Comparison of ENCODE assay signal across 1 cellular context in the genomic region with DNA sequence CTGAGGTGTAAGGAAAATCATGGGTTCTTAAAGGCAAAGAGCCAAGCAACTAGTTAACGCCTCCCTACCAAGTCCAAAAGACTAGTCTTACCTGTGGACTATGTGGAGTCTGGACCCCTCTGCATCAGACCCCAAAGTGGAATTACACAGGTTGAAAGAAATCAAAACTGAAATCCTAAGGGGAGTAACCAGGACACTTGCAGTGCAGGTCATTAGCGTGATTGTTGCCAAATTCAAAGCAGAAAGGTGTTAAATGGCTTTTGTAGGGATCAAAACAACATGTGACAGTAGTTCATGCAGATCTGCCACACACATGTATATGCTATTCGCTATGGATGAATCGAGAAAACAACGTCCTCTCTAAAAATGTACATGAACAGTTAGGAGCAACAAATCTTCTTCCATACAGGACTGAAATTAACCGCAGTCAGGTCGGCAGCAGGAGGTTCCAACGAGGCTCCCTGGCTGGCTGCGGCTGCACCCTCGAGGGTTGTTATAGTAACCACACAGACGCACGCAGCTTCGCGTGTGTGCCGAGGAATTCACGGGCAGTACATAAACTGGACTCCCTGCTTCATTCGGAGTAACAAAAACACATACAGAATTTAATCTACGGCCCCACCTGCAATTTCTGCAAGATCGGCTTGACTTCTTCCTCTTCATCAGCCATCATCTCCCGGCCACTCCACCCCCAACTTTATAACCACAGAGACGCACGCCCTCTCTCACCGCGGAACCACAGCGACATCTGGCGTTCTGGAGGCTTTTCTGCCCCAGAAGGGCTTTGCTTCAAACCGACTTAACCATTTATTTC.
TF ChIP-seq lines count a peak whose summit lies in the region.

A gene with protein sequence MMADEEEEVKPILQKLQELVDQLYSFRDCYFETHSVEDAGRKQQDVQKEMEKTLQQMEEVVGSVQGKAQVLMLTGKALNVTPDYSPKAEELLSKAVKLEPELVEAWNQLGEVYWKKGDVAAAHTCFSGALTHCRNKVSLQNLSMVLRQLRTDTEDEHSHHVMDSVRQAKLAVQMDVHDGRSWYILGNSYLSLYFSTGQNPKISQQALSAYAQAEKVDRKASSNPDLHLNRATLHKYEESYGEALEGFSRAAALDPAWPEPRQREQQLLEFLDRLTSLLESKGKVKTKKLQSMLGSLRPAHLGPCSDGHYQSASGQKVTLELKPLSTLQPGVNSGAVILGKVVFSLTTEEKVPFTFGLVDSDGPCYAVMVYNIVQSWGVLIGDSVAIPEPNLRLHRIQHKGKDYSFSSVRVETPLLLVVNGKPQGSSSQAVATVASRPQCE (minus strand): TSS at position 687 of the 814 bp plus-strand sequence. CDS start 14 bp downstream, at position 673.

TF ChIP-seq in HepG2, 621 proteins besides CTCF, POLR2A, EP300 and RAD21 (continued from another document and continues in another):
- TF ChIP-seq GZF1 (CRISPR knock-in tag; IDR thresholded peaks at IDR 0.05) (0 out of 2 replicates have a peak, but pooled peaks have one; percentile 37), SALL1 (CRISPR knock-in tag; IDR thresholded peaks at IDR 0.05) (peak; percentile 76), CBFB (CRISPR knock-in tag; IDR thresholded peaks at IDR 0.05) (peak; percentile 81), PAX8 (CRISPR knock-in tag; IDR thresholded peaks at IDR 0.05; ENCODE audit: borderline replicate concordance) (no peak), ZNF510 (CRISPR knock-in tag; IDR thresholded peaks at IDR 0.05; ENCODE audit: low read depth) (0 out of 2 replicates have a peak, but pooled peaks have one; percentile 26), FOXM1 (CRISPR knock-in tag; IDR thresholded peaks at IDR 0.05) (no peak), KAT8 (CRISPR knock-in tag; IDR thresholded peaks at IDR 0.05) (peak; percentile 94), POLR2AphosphoS5 (IDR thresholded peaks at IDR 0.05; ENCODE audit: low read depth, low read length) (peak; percentile 82), TARDBP (CRISPR knock-in tag; IDR thresholded peaks at IDR 0.05) (peak; percentile 75; the same call in 1 of the 2 replicates), SMC3 (IDR thresholded peaks at IDR 0.05; ENCODE audit: low read length) (peak; percentile 33; the same call in 1 of the 2 replicates), ZNF83 (CRISPR knock-in tag; IDR thresholded peaks at IDR 0.05; ENCODE audit: borderline replicate concordance) (no peak), ATF1 (CRISPR knock-in tag; IDR thresholded peaks at IDR 0.05) (no peak), ZNF44 (CRISPR knock-in tag; IDR thresholded peaks at IDR 0.05) (no peak), ZSCAN21 (CRISPR knock-in tag; IDR thresholded peaks at IDR 0.05; ENCODE audit: borderline replicate concordance) (0 out of 2 replicates have a peak, but pooled peaks have one; percentile 36), KDM2A (CRISPR knock-in tag; IDR thresholded peaks at IDR 0.05; ENCODE audit: borderline replicate concordance, low read depth) (peak; percentile 92), ZNF792 (CRISPR knock-in tag; IDR thresholded peaks at IDR 0.05) (peak; percentile 89)
- TF ChIP-seq, protein P1, sequence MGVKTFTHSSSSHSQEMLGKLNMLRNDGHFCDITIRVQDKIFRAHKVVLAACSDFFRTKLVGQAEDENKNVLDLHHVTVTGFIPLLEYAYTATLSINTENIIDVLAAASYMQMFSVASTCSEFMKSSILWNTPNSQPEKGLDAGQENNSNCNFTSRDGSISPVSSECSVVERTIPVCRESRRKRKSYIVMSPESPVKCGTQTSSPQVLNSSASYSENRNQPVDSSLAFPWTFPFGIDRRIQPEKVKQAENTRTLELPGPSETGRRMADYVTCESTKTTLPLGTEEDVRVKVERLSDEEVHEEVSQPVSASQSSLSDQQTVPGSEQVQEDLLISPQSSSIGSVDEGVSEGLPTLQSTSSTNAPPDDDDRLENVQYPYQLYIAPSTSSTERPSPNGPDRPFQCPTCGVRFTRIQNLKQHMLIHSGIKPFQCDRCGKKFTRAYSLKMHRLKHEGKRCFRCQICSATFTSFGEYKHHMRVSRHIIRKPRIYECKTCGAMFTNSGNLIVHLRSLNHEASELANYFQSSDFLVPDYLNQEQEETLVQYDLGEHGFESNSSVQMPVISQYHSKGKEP (CRISPR knock-in tag; IDR thresholded peaks at IDR 0.05) = no peak
- TF ChIP-seq, protein P2, sequence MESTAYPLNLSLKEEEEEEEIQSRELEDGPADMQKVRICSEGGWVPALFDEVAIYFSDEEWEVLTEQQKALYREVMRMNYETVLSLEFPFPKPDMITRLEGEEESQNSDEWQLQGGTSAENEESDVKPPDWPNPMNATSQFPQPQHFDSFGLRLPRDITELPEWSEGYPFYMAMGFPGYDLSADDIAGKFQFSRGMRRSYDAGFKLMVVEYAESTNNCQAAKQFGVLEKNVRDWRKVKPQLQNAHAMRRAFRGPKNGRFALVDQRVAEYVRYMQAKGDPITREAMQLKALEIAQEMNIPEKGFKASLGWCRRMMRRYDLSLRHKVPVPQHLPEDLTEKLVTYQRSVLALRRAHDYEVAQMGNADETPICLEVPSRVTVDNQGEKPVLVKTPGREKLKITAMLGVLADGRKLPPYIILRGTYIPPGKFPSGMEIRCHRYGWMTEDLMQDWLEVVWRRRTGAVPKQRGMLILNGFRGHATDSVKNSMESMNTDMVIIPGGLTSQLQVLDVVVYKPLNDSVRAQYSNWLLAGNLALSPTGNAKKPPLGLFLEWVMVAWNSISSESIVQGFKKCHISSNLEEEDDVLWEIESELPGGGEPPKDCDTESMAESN (CRISPR knock-in tag; conservative IDR thresholded peaks at IDR 0.05) = peak; percentile 55; the same call in 1 of the 2 replicates
- TF ChIP-seq, protein P3, sequence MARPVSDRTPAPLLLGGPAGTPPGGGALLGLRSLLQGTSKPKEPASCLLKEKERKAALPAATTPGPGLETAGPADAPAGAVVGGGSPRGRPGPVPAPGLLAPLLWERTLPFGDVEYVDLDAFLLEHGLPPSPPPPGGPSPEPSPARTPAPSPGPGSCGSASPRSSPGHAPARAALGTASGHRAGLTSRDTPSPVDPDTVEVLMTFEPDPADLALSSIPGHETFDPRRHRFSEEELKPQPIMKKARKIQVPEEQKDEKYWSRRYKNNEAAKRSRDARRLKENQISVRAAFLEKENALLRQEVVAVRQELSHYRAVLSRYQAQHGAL (CRISPR knock-in tag; IDR thresholded peaks at IDR 0.05; ENCODE audit: not compliant biosample characterization) = no peak
- TF ChIP-seq, protein P4, sequence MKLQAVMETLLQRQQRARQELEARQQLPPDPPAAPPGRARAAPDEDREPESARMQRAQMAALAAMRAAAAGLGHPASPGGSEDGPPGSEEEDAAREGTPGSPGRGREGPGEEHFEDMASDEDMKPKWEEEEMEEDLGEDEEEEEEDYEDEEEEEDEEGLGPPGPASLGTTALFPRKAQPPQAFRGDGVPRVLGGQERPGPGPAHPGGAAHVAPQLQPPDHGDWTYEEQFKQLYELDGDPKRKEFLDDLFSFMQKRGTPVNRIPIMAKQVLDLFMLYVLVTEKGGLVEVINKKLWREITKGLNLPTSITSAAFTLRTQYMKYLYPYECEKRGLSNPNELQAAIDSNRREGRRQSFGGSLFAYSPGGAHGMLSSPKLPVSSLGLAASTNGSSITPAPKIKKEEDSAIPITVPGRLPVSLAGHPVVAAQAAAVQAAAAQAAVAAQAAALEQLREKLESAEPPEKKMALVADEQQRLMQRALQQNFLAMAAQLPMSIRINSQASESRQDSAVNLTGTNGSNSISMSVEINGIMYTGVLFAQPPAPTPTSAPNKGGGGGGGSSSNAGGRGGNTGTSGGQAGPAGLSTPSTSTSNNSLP (IDR thresholded peaks at IDR 0.05; ENCODE audit: low read depth, low read length) = peak; percentile 66
- TF ChIP-seq, protein P5, sequence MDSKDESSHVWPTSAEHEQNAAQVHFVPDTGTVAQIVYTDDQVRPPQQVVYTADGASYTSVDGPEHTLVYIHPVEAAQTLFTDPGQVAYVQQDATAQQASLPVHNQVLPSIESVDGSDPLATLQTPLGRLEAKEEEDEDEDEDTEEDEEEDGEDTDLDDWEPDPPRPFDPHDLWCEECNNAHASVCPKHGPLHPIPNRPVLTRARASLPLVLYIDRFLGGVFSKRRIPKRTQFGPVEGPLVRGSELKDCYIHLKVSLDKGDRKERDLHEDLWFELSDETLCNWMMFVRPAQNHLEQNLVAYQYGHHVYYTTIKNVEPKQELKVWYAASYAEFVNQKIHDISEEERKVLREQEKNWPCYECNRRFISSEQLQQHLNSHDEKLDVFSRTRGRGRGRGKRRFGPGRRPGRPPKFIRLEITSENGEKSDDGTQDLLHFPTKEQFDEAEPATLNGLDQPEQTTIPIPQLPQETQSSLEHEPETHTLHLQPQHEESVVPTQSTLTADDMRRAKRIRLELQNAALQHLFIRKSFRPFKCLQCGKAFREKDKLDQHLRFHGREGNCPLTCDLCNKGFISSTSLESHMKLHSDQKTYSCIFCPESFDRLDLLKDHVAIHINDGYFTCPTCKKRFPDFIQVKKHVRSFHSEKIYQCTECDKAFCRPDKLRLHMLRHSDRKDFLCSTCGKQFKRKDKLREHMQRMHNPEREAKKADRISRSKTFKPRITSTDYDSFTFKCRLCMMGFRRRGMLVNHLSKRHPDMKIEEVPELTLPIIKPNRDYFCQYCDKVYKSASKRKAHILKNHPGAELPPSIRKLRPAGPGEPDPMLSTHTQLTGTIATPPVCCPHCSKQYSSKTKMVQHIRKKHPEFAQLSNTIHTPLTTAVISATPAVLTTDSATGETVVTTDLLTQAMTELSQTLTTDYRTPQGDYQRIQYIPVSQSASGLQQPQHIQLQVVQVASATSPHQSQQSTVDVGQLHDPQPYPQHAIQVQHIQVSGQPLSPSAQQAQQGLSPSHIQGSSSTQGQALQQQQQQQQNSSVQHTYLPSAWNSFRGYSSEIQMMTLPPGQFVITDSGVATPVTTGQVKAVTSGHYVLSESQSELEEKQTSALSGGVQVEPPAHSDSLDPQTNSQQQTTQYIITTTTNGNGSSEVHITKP (CRISPR knock-in tag; IDR thresholded peaks at IDR 0.05; ENCODE audit: low read depth) = 0 out of 2 replicates have a peak, but pooled peaks have one; percentile 21
- TF ChIP-seq, protein P6, sequence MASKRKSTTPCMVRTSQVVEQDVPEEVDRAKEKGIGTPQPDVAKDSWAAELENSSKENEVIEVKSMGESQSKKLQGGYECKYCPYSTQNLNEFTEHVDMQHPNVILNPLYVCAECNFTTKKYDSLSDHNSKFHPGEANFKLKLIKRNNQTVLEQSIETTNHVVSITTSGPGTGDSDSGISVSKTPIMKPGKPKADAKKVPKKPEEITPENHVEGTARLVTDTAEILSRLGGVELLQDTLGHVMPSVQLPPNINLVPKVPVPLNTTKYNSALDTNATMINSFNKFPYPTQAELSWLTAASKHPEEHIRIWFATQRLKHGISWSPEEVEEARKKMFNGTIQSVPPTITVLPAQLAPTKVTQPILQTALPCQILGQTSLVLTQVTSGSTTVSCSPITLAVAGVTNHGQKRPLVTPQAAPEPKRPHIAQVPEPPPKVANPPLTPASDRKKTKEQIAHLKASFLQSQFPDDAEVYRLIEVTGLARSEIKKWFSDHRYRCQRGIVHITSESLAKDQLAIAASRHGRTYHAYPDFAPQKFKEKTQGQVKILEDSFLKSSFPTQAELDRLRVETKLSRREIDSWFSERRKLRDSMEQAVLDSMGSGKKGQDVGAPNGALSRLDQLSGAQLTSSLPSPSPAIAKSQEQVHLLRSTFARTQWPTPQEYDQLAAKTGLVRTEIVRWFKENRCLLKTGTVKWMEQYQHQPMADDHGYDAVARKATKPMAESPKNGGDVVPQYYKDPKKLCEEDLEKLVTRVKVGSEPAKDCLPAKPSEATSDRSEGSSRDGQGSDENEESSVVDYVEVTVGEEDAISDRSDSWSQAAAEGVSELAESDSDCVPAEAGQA (IDR thresholded peaks at IDR 0.05; ENCODE audit: low read depth) = peak; percentile 73; the same call in 1 of the 2 replicates
- TF ChIP-seq, protein P6 (CRISPR knock-in tag; IDR thresholded peaks at IDR 0.05; ENCODE audit: borderline replicate concordance) = no peak
- TF ChIP-seq, protein P7, sequence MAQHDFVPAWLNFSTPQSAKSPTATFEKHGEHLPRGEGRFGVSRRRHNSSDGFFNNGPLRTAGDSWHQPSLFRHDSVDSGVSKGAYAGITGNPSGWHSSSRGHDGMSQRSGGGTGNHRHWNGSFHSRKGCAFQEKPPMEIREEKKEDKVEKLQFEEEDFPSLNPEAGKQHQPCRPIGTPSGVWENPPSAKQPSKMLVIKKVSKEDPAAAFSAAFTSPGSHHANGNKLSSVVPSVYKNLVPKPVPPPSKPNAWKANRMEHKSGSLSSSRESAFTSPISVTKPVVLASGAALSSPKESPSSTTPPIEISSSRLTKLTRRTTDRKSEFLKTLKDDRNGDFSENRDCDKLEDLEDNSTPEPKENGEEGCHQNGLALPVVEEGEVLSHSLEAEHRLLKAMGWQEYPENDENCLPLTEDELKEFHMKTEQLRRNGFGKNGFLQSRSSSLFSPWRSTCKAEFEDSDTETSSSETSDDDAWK (CRISPR knock-in tag; IDR thresholded peaks at IDR 0.05) = no peak
- TF ChIP-seq, protein P8, sequence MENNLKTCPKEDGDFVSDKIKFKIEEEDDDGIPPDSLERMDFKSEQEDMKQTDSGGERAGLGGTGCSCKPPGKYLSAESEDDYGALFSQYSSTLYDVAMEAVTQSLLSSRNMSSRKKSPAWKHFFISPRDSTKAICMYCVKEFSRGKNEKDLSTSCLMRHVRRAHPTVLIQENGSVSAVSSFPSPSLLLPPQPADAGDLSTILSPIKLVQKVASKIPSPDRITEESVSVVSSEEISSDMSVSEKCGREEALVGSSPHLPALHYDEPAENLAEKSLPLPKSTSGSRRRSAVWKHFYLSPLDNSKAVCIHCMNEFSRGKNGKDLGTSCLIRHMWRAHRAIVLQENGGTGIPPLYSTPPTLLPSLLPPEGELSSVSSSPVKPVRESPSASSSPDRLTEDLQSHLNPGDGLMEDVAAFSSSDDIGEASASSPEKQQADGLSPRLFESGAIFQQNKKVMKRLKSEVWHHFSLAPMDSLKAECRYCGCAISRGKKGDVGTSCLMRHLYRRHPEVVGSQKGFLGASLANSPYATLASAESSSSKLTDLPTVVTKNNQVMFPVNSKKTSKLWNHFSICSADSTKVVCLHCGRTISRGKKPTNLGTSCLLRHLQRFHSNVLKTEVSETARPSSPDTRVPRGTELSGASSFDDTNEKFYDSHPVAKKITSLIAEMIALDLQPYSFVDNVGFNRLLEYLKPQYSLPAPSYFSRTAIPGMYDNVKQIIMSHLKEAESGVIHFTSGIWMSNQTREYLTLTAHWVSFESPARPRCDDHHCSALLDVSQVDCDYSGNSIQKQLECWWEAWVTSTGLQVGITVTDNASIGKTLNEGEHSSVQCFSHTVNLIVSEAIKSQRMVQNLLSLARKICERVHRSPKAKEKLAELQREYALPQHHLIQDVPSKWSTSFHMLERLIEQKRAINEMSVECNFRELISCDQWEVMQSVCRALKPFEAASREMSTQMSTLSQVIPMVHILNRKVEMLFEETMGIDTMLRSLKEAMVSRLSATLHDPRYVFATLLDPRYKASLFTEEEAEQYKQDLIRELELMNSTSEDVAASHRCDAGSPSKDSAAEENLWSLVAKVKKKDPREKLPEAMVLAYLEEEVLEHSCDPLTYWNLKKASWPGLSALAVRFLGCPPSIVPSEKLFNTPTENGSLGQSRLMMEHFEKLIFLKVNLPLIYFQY (CRISPR knock-in tag; IDR thresholded peaks at IDR 0.05; ENCODE audit: borderline replicate concordance) = no peak
